ENCODE assay signal across 1 cellular context in genomic region chr7:24427048-24427447, GRCh38.
TF ChIP-seq lines count a peak whose summit lies in the region.

No MANE protein-coding gene starts in this region.

TF ChIP-seq in WTC11, 78 proteins besides CTCF, POLR2A, EP300 and RAD21 (continued from another document):
- no peak for TF ChIP-seq ZBTB43 (CRISPR knock-in tag; IDR thresholded peaks at IDR 0.05)
TF ChIP-seq in WTC11: peak in this region for 5.
